8 cellular contexts compared by ENCODE assay signal in genomic region chr17:7043195-7043543, GRCh38. TPM values are rescaled to one million over a fixed set of nuclear protein-coding genes. Genes with fewer than 3 reads are reported as not detected.
DNase-seq lines count a peak whose midpoint lies in the region; ATAC-seq and TF ChIP-seq lines count a peak whose summit lies in the region.

No MANE protein-coding gene starts in this region.

- H3K9me3 ChIP-seq in duodenal mucosa (ENCODE audit: control insufficient read depth in 1 of 2, low read length in 2 of 2) (no peaks in the 10 kb centered on the region), mesenchymal stem cell (ENCODE audit: control insufficient read depth, low read length) (no peaks in the 10 kb centered on the region), transverse colon (no peaks in the 10 kb centered on the region)

- peak overlapping the region; percentile 52 for H3K4me3 Mint-ChIP-seq in activated CD4-positive, alpha-beta T cell treated with anti-CD3 and anti-CD28 coated beads, Interleukin-2, amount 10 ng/mL, durations not matched to agents 7 days and 5 days

- intact Hi-C loops in transverse colon (cut with DNase I; ENCODE audit: low total_unique reads): loop anchor here (10.0 kb wide), 1 partner anchor 542 kb away; the partner anchor contains the start of gene MPDU1

- H2BK12ac ChIP-seq in mesenchymal stem cell (ENCODE audit: low read length in 2 of 2): peak overlapping the region in 1 of 2 experiments; percentile 90

- H3K4ac ChIP-seq in mesenchymal stem cell (ENCODE audit: low read depth in 1 of 2, low read length in 2 of 2): peak overlapping the region; percentile 1 to 60

- ATAC-seq in HG03097 (IDR thresholded peaks at IDR 0.05; ENCODE audit: low FRiP score, unreplicated experiment) (no peak), GM21825 (IDR thresholded peaks at IDR 0.05; ENCODE audit: unreplicated experiment) (no peak)

- H2BK5ac ChIP-seq in mesenchymal stem cell (ENCODE audit: low read depth, low read length, poor library complexity, severe bottlenecking): no peak overlapping the region

- H2BK15ac ChIP-seq in mesenchymal stem cell (ENCODE audit: low read depth, poor library complexity, severe bottlenecking): peak overlapping the region; percentile 84

- TF ChIP-seq EP300 in transverse colon (IDR thresholded peaks at IDR 0.05; ENCODE audit: low read depth): no peak

- H3K27ac Mint-ChIP-seq in activated CD4-positive, alpha-beta T cell treated with anti-CD3 and anti-CD28 coated beads, Interleukin-2, amount 10 ng/mL, durations not matched to agents 7 days and 5 days: no peak overlapping the region

- no peak overlapping the region for H2AK5ac ChIP-seq in mesenchymal stem cell (ENCODE audit: low read length, severe bottlenecking)

- CTCF ChIA-PET in activated CD4-positive, alpha-beta T cell treated with anti-CD3 and anti-CD28 coated beads, Interleukin-2, amount 10 ng/mL, durations not matched to agents 7 days and 5 days (lab: Charles Lee): interaction anchor here (1.0 kb wide), 1 partner anchor 27 kb away, joined by 3 read pairs; no protein-coding TSS in a partner anchor

- 5% methylated on average over 25 of the region's 25 CpGs for WGBS in mesenchymal stem cell
- WGBS in transverse colon (ENCODE audit: low coverage in 1 of 2), 2 donors: 3% methylated on average over 8 of the region's 25 CpGs; no CpG with 5 or more reads in 1 of the 2 donors

- peak overlapping the region; percentile 75 to 88 for H3K18ac ChIP-seq in mesenchymal stem cell (ENCODE audit: low read depth in 1 of 2, low read length in 2 of 2)

- H4K8ac ChIP-seq in mesenchymal stem cell (ENCODE audit: low read length): peak overlapping the region; percentile 92

- peaks cover 7% of the 10 kb centered on the region for H3K36me3 Mint-ChIP-seq in activated CD4-positive, alpha-beta T cell treated with anti-CD3 and anti-CD28 coated beads, Interleukin-2, amount 10 ng/mL, durations not matched to agents 7 days and 5 days (ENCODE audit: low read depth)

- H3K79me1 ChIP-seq in mesenchymal stem cell (replicated peaks; ENCODE audit: low read length, poor library complexity, severe bottlenecking): peaks cover 2% of the 10 kb centered on the region

- no peaks in the 10 kb centered on the region for H3K36me3 ChIP-seq in duodenal mucosa (ENCODE audit: control insufficient read depth in 1 of 2, insufficient read depth in 2 of 2, low read length in 2 of 2)
- H3K36me3 ChIP-seq in mesenchymal stem cell (ENCODE audit: control insufficient read depth in 1 of 2, insufficient read depth in 2 of 2, low read depth in 1 of 2, low read length in 2 of 2): peaks cover 0 to under 1% of the 10 kb centered on the region in 2 experiments
- H3K36me3 ChIP-seq in transverse colon: no peaks in the 10 kb centered on the region

- POLR2A ChIA-PET in activated CD4-positive, alpha-beta T cell treated with anti-CD3 and anti-CD28 coated beads, Interleukin-2, amount 10 ng/mL, durations not matched to agents 7 days and 5 days (lab: Charles Lee): no interaction called here

- H3K9me3 Mint-ChIP-seq in activated CD4-positive, alpha-beta T cell treated with anti-CD3 and anti-CD28 coated beads, Interleukin-2, amount 10 ng/mL, durations not matched to agents 7 days and 5 days: no peaks in the 10 kb centered on the region

- H3K27ac ChIP-seq in duodenal mucosa (ENCODE audit: low read depth, low read length) (no peak overlapping the region), mesenchymal stem cell (ENCODE audit: low read length, poor library complexity, severe bottlenecking) (no peak overlapping the region), transverse colon (peak overlapping the region; percentile 27 to 69 (median 44))

- H2BK120ac ChIP-seq in mesenchymal stem cell (ENCODE audit: low read depth, low read length): no peak overlapping the region

- H3K4me1 ChIP-seq in duodenal mucosa (ENCODE audit: control insufficient read depth in 1 of 2, insufficient read depth in 2 of 2, low read length in 2 of 2) (peaks cover 40 to 60% of the 10 kb centered on the region in 2 donors), mesenchymal stem cell (ENCODE audit: control insufficient read depth, insufficient read depth, low read depth, low read length) (peaks cover 41% of the 10 kb centered on the region), transverse colon (peaks cover 25 to 48% (median 37%) of the 10 kb centered on the region in 4 donors)

- H3K4me3 ChIP-seq in duodenal mucosa (ENCODE audit: low read depth in 1 of 2, low read length in 2 of 2) (peak overlapping the region; percentile 59 to 60), mesenchymal stem cell (ENCODE audit: insufficient read depth in 1 of 2, low read depth in 1 of 2, low read length in 2 of 2) (peak overlapping the region; percentile 37 to 68), transverse colon (peak overlapping the region; percentile 27 to 49 (median 41))

- TF ChIP-seq CTCF in transverse colon (IDR thresholded peaks at IDR 0.05) (no peak), GM20000 (IDR thresholded peaks at IDR 0.05; ENCODE audit: extremely low read depth, missing control alignments) (no peak)

- peak overlapping the region; percentile 92 for H3K4me2 ChIP-seq in mesenchymal stem cell (ENCODE audit: low read length, poor library complexity, severe bottlenecking)

- peak overlapping the region; percentile 92 for H4K91ac ChIP-seq in mesenchymal stem cell (ENCODE audit: low read length)

- peak overlapping the region in 1 of 2 experiments; percentile 85 for H3K14ac ChIP-seq in mesenchymal stem cell (ENCODE audit: low read length in 2 of 2)

- in situ Hi-C loops in transverse colon (cut with MboI; ENCODE audit: low pct_ligation_motif_present in 1 of 4, low pct_unique_long_range_greater_than_20kb in 1 of 4, low sequenced_read_pairs in 3 of 4): loop anchor here in 3 of 4 donors (10.0 to 25.0 kb wide), 3 partner anchors 172 to 294 kb away; partner anchors contain the start of genes SLC2A4 (in 2 of the 3), YBX2 (in 2 of the 3), ACADVL (in 1 of the 3) and ACAP1 (in 1 of the 3)

- H3K9ac ChIP-seq in duodenal mucosa (ENCODE audit: low read depth in 1 of 2, low read length in 2 of 2) (peak overlapping the region; percentile 12 to 42), mesenchymal stem cell (ENCODE audit: low read length) (peak overlapping the region; percentile 68)

- H2AFZ ChIP-seq in mesenchymal stem cell (ENCODE audit: low read depth, low read length): peak overlapping the region; percentile 87

- peaks cover 45% of the 10 kb centered on the region for H3K4me1 Mint-ChIP-seq in activated CD4-positive, alpha-beta T cell treated with anti-CD3 and anti-CD28 coated beads, Interleukin-2, amount 10 ng/mL, durations not matched to agents 7 days and 5 days

- H3K23ac ChIP-seq in mesenchymal stem cell (ENCODE audit: low read length in 2 of 2): peak overlapping the region in 1 of 2 experiments; percentile 16

- peaks cover 11% of the 10 kb centered on the region for H3K27me3 Mint-ChIP-seq in activated CD4-positive, alpha-beta T cell treated with anti-CD3 and anti-CD28 coated beads, Interleukin-2, amount 10 ng/mL, durations not matched to agents 7 days and 5 days

- H3K27me3 ChIP-seq in duodenal mucosa (ENCODE audit: control insufficient read depth in 1 of 2, insufficient read depth in 2 of 2, low read length in 2 of 2): peaks cover 0 to 13% of the 10 kb centered on the region in 2 donors
- peaks cover 46 to 53% of the 10 kb centered on the region in 2 experiments for H3K27me3 ChIP-seq in mesenchymal stem cell (ENCODE audit: control insufficient read depth in 1 of 2, insufficient read depth in 1 of 2, low read length in 2 of 2)
- H3K27me3 ChIP-seq in transverse colon: peaks cover 17% of the 10 kb centered on the region

- no peak for DNase-seq in activated CD4-positive, alpha-beta T cell treated with anti-CD3 and anti-CD28 coated beads, Interleukin-2, amount 10 ng/mL, durations not matched to agents 7 days and 5 days
- DNase-seq in activated CD4-positive, alpha-beta T cell treated with anti-CD3 and anti-CD28 coated beads, Interleukin-2, amount 50 U/mL, for 1 hour: no peak
- DNase-seq in mesenchymal stem cell (no peak), transverse colon (peak; percentile 24), GM20000 (ENCODE audit: low spot score) (no peak)

- no peak for TF ChIP-seq POLR2A in transverse colon (IDR thresholded peaks at IDR 0.05)

RNA-seq across cellular contexts. Expression of gene SLC16A11, which starts 0.7 kb away (rescaled TPM):
- total RNA-seq in activated CD4-positive, alpha-beta T cell treated with anti-CD3 and anti-CD28 coated beads, Interleukin-2, amount 10 ng/mL, durations not matched to agents 7 days and 5 days: not detected
- 0.21 TPM for polyA plus RNA-seq in mesenchymal stem cell (2013, experiment 1 of 2)
- 0.30 TPM for polyA plus RNA-seq in mesenchymal stem cell (2013, experiment 2 of 2)
- 1 to 10 TPM in 2 of 4 donors, not detected in 2; 1.2 to 2.2 TPM for total RNA-seq in transverse colon

RNA-seq across cellular contexts. Expression of gene SLC16A13, which starts 7.4 kb away (rescaled TPM):
- total RNA-seq in activated CD4-positive, alpha-beta T cell treated with anti-CD3 and anti-CD28 coated beads, Interleukin-2, amount 10 ng/mL, durations not matched to agents 7 days and 5 days: 10 to 100 TPM; 18.0 to 19.1 TPM
- 8.4 TPM for polyA plus RNA-seq in mesenchymal stem cell (2013, experiment 1 of 2)
- polyA plus RNA-seq in mesenchymal stem cell (2013, experiment 2 of 2): 8.0 TPM
- total RNA-seq in transverse colon: 1 to 10 TPM in 3 of 4 donors, not detected in 1; 2.4 to 8.6 (median 3.5) TPM

RNA-seq across cellular contexts. Expression of gene BCL6B, which starts 20.3 kb away (rescaled TPM):
- total RNA-seq in activated CD4-positive, alpha-beta T cell treated with anti-CD3 and anti-CD28 coated beads, Interleukin-2, amount 10 ng/mL, durations not matched to agents 7 days and 5 days: under 1 TPM; 0.40 TPM
- 0.01 TPM for polyA plus RNA-seq in mesenchymal stem cell (2013, experiment 1 of 2)
- polyA plus RNA-seq in mesenchymal stem cell (2013, experiment 2 of 2): 0.04 TPM
- total RNA-seq in transverse colon: 1 to 10 TPM in 1 of 4 donors, under 1 TPM in 2, not detected in 1; 0.32 to 1.8 (median 0.82) TPM

RNA-seq across cellular contexts. Expression of gene RNASEK, which starts 30.7 kb away (rescaled TPM):
- 100 to 1,000 TPM; 134 to 170 TPM for total RNA-seq in activated CD4-positive, alpha-beta T cell treated with anti-CD3 and anti-CD28 coated beads, Interleukin-2, amount 10 ng/mL, durations not matched to agents 7 days and 5 days
- polyA plus RNA-seq in mesenchymal stem cell (2013, experiment 1 of 2): 865 TPM
- polyA plus RNA-seq in mesenchymal stem cell (2013, experiment 2 of 2): 846 TPM
- 100 to 1,000 TPM in 2 of 4 donors, 10 to 100 TPM in 2; 38.8 to 177 (median 118) TPM for total RNA-seq in transverse colon

RNA-seq across cellular contexts. Expression of gene CLEC10A, which starts 36.9 kb away (rescaled TPM):
- not detected for total RNA-seq in activated CD4-positive, alpha-beta T cell treated with anti-CD3 and anti-CD28 coated beads, Interleukin-2, amount 10 ng/mL, durations not matched to agents 7 days and 5 days
- polyA plus RNA-seq in mesenchymal stem cell (2013, experiment 1 of 2): not detected
- not detected for polyA plus RNA-seq in mesenchymal stem cell (2013, experiment 2 of 2)
- total RNA-seq in transverse colon: 1 to 10 TPM in 2 of 4 donors, not detected in 2; 6.3 to 7.0 TPM

Comparison
In these comparisons a context has a peak if more than half of its experiments do, and no peak if none do; other contexts are left out.
1. H3K27ac ChIP-seq: peak in transverse colon (4 of 4); none in duodenal mucosa (single experiment) and mesenchymal stem cell (single experiment).
2. Peak in every context shown above with its lines, with median percentiles within 50 percentile points of each other: H3K4me3 ChIP-seq.